Comparison of ENCODE assay signal across 32 cellular contexts in genomic region chr2:199465390-199465789, GRCh38. TPM values are rescaled to one million over a fixed set of nuclear protein-coding genes. Genes with fewer than 3 reads are reported as not detected.
DNase-seq lines count a peak whose midpoint lies in the region; ATAC-seq and TF ChIP-seq lines count a peak whose summit lies in the region.
"Had no signal": no experiment of that assay in that cellular context is flagged by ENCODE, and none has a peak within 500 bp of the region (broad histone marks: within the 10 kb centered on the region; RNA-seq: fewer than 3 reads in every experiment).

No MANE protein-coding gene starts in this region.

- CTCF ChIA-PET in activated CD4-positive, alpha-beta T cell treated with anti-CD3 and anti-CD28 coated beads, Interleukin-2, amount 10 ng/mL, durations not matched to agents 7 days and 5 days (lab: Charles Lee) = interaction anchor here (1.6 to 1.8 kb wide), 2 partner anchors 10 to 12 kb away, joined by 3 to 4 read pairs; no protein-coding TSS in a partner anchor

- H3K4me1 ChIP-seq in GM23338 (ENCODE audit: insufficient read depth) (peaks cover 64% of the 10 kb centered on the region), stomach (peaks cover 30 to 55% (median 46%) of the 10 kb centered on the region in 4 donors)

- POLR2A ChIA-PET in activated CD4-positive, alpha-beta T cell treated with anti-CD3 and anti-CD28 coated beads, Interleukin-2, amount 10 ng/mL, durations not matched to agents 7 days and 5 days (lab: Charles Lee) = no interaction called here

- H3K4me2 ChIP-seq in GM23338 = peak overlapping the region; percentile 96

- intact Hi-C loops in stomach (cut with DNase I; ENCODE audit: low total_unique reads) = no loop called here

- H4K20me1 ChIP-seq in GM23338 (replicated peaks; ENCODE audit: insufficient read depth) = no peaks in the 10 kb centered on the region; the same call in 1 of the 2 replicates

- H3K9me3 ChIP-seq in stomach = peaks cover 0 to 21% (median 5%) of the 10 kb centered on the region in 4 donors
- H3K9me3 ChIP-seq: ascending aorta, tibial nerve had no signal

- no peak for TF ChIP-seq POLR2A in stomach (IDR thresholded peaks at IDR 0.05)

- H3K4me3 Mint-ChIP-seq in activated CD4-positive, alpha-beta T cell treated with anti-CD3 and anti-CD28 coated beads, Interleukin-2, amount 10 ng/mL, durations not matched to agents 7 days and 5 days = peak overlapping the region; percentile 39
- peak overlapping the region; percentile 61; the same call in 2 of the 3 replicates for H3K4me3 Mint-ChIP-seq in GM23338
- H3K4me3 Mint-ChIP-seq in central memory CD8-positive, alpha-beta T cell = peak overlapping the region; percentile 5
- peak overlapping the region; percentile 61 to 74 (median 74) for H3K4me3 Mint-ChIP-seq in nephron

- no peak overlapping the region for H2AFZ ChIP-seq in GM23338
- H2AFZ ChIP-seq: neural progenitor cell had no signal

- peaks cover 80% of the 10 kb centered on the region for H3K27me3 Mint-ChIP-seq in activated CD4-positive, alpha-beta T cell treated with anti-CD3 and anti-CD28 coated beads, Interleukin-2, amount 10 ng/mL, durations not matched to agents 7 days and 5 days
- H3K27me3 Mint-ChIP-seq in GM23338 (ENCODE audit: insufficient read depth, low read depth, poor library complexity) (peaks cover 98% of the 10 kb centered on the region), nephron (ENCODE audit: low read depth) (peaks cover 100% of the 10 kb centered on the region)
- H3K27me3 Mint-ChIP-seq in central memory CD8-positive, alpha-beta T cell = peaks cover 77% of the 10 kb centered on the region

- peaks cover 4% of the 10 kb centered on the region for H3K36me3 Mint-ChIP-seq in activated CD4-positive, alpha-beta T cell treated with anti-CD3 and anti-CD28 coated beads, Interleukin-2, amount 10 ng/mL, durations not matched to agents 7 days and 5 days (ENCODE audit: low read depth)
- H3K36me3 Mint-ChIP-seq in GM23338 (ENCODE audit: low read depth) (no peaks in the 10 kb centered on the region), nephron (ENCODE audit: low read depth) (no peaks in the 10 kb centered on the region)
- H3K36me3 Mint-ChIP-seq in central memory CD8-positive, alpha-beta T cell (ENCODE audit: insufficient read depth) = peaks cover 5% of the 10 kb centered on the region
- H3K36me3 Mint-ChIP-seq: immature natural killer cell, neural progenitor cell had no signal

- H3K4me1 Mint-ChIP-seq in activated CD4-positive, alpha-beta T cell treated with anti-CD3 and anti-CD28 coated beads, Interleukin-2, amount 10 ng/mL, durations not matched to agents 7 days and 5 days = peaks cover 11% of the 10 kb centered on the region
- H3K4me1 Mint-ChIP-seq in GM23338 (peaks cover 55% of the 10 kb centered on the region), nephron (peaks cover 23% of the 10 kb centered on the region)
- H3K4me1 Mint-ChIP-seq in central memory CD8-positive, alpha-beta T cell = peaks cover 5% of the 10 kb centered on the region

- H3K9me3 Mint-ChIP-seq in activated CD4-positive, alpha-beta T cell treated with anti-CD3 and anti-CD28 coated beads, Interleukin-2, amount 10 ng/mL, durations not matched to agents 7 days and 5 days = no peaks in the 10 kb centered on the region
- peaks cover 3% of the 10 kb centered on the region; the same call in 1 of the 3 replicates for H3K9me3 Mint-ChIP-seq in GM23338
- no peaks in the 10 kb centered on the region for H3K9me3 Mint-ChIP-seq in central memory CD8-positive, alpha-beta T cell
- H3K9me3 Mint-ChIP-seq in nephron = no peaks in the 10 kb centered on the region
- H3K9me3 Mint-ChIP-seq: activated naive CD4-positive, alpha-beta T cell treated with anti-CD3 and anti-CD28 coated beads for 36 hours; activated T-cell treated with anti-CD3 and anti-CD28 coated beads, Interleukin-2, amount 50 U/mL, for 72 hours had no signal

- TF ChIP-seq EP300 in stomach (IDR thresholded peaks at IDR 0.05) = no peak

- no peak overlapping the region for H3K27ac Mint-ChIP-seq in activated CD4-positive, alpha-beta T cell treated with anti-CD3 and anti-CD28 coated beads, Interleukin-2, amount 10 ng/mL, durations not matched to agents 7 days and 5 days
- H3K27ac Mint-ChIP-seq in GM23338 (no peak overlapping the region), nephron (no peak overlapping the region)
- H3K27ac Mint-ChIP-seq in central memory CD8-positive, alpha-beta T cell (ENCODE audit: low read depth) = no peak overlapping the region
- H3K27ac Mint-ChIP-seq: activated naive CD4-positive, alpha-beta T cell treated with anti-CD3 and anti-CD28 coated beads for 36 hours; activated T-cell treated with anti-CD3 and anti-CD28 coated beads, Interleukin-2, amount 50 U/mL, for 72 hours; immature natural killer cell; neural progenitor cell had no signal

- no peaks in the 10 kb centered on the region for H3K36me3 ChIP-seq in GM23338 (ENCODE audit: insufficient read depth)
- H3K36me3 ChIP-seq in stomach = no peaks in the 10 kb centered on the region
- H3K36me3 ChIP-seq: ascending aorta, cardiac muscle cell, neural progenitor cell, Peyer's patch, spleen, tibial nerve had no signal

- ATAC-seq in GM23338 = no peak
- no peak for ATAC-seq in central memory CD8-positive, alpha-beta T cell (replicated peaks; ENCODE audit: extremely low read depth, poor library complexity, severe bottlenecking)
- ATAC-seq: activated CD8-positive, alpha-beta memory T cell treated with anti-CD3 and anti-CD28 coated beads, Interleukin-2, amount 10 ng/mL, durations not matched to agents 7 days and 5 days; activated T-cell treated with anti-CD3 and anti-CD28 coated beads, Interleukin-2, amount 50 U/mL, for 72 hours; left cardiac atrium had no signal

- no peaks in the 10 kb centered on the region for H3K79me2 ChIP-seq in GM23338 (replicated peaks; ENCODE audit: insufficient read depth)

- no peak for DNase-seq in activated CD4-positive, alpha-beta T cell treated with anti-CD3 and anti-CD28 coated beads, Interleukin-2, amount 10 ng/mL, durations not matched to agents 7 days and 5 days
- no peak for DNase-seq in activated CD4-positive, alpha-beta T cell treated with anti-CD3 and anti-CD28 coated beads for 48 hours
- DNase-seq in GM23338 (ENCODE audit: low spot score) (no peak), stomach (no peak), putamen (ENCODE audit: low spot score) (no peak), Ammon's horn (ENCODE audit: low spot score) (no peak)
- no peak for DNase-seq in central memory CD8-positive, alpha-beta T cell (ENCODE audit: low spot score in 2 of 2)
- DNase-seq: activated CD8-positive, alpha-beta memory T cell treated with anti-CD3 and anti-CD28 coated beads, Interleukin-2, amount 10 ng/mL, durations not matched to agents 7 days and 5 days; activated naive CD4-positive, alpha-beta T cell treated with anti-CD3 and anti-CD28 coated beads for 36 hours; activated T-cell treated with anti-CD3 and anti-CD28 coated beads, Interleukin-2, amount 50 U/mL, for 72 hours; AML-193; effector memory CD4-positive, alpha-beta T cell; HCEC 1CT; immature natural killer cell; Kasumi-1; left cardiac atrium; MV-4-11; NCI-H1436 treated with DMSO at 0.1 percent for 48 hours; NCI-H2107; NCI-H748 treated with DMSO at 0.1 percent for 48 hours; Peyer's patch; SHP77; spleen; T-helper 9 cell had no signal

- H3K27me3 ChIP-seq in GM23338 (ENCODE audit: insufficient read depth) (peaks cover 100% of the 10 kb centered on the region), stomach (peaks cover 62 to 100% (median 100%) of the 10 kb centered on the region in 3 donors)

- WGBS in stomach, 5 donors = 14 to 21% (median 17%) methylated on average over 5 of the region's 5 CpGs

- H3K9me2 ChIP-seq in GM23338 (ENCODE audit: insufficient read depth) = no peaks in the 10 kb centered on the region

- no peak for TF ChIP-seq CTCF in GM23338 (conservative IDR thresholded peaks at IDR 0.05; ENCODE audit: low read depth in 2 of 2)
- TF ChIP-seq CTCF in nephron (IDR thresholded peaks at IDR 0.05; ENCODE audit: unreplicated experiment in 3 of 3) = no peak
- TF ChIP-seq CTCF in stomach (IDR thresholded peaks at IDR 0.05) = no peak

- H3K4me3 ChIP-seq in GM23338 = peak overlapping the region; percentile 72
- H3K4me3 ChIP-seq in stomach = no peak overlapping the region
- H3K4me3 ChIP-seq: cardiac muscle cell, lung, neural progenitor cell, tibial nerve had no signal

- H3K27ac ChIP-seq in GM23338 (ENCODE audit: low read depth) (no peak overlapping the region), stomach (no peak overlapping the region)
- H3K27ac ChIP-seq: ascending aorta, cardiac muscle cell, coronary artery, neural progenitor cell, Peyer's patch, spleen, tibial nerve, VCaP had no signal

- H3F3A ChIP-seq in GM23338 (replicated peaks; ENCODE audit: low read depth) = peaks cover 11% of the 10 kb centered on the region

TF ChIP-seq in GM23338, 12 proteins besides CTCF, POLR2A, EP300 and RAD21 (continues in another document):
- TF ChIP-seq EZH2 (IDR thresholded peaks at IDR 0.05; ENCODE audit: low read depth, unreplicated experiment) = peak; percentile 48

RNA-seq across cellular contexts. Expression of gene SATB2, which starts 7.7 kb away (rescaled TPM):
- total RNA-seq in activated CD4-positive, alpha-beta T cell treated with anti-CD3 and anti-CD28 coated beads, Interleukin-2, amount 10 ng/mL, durations not matched to agents 7 days and 5 days = under 1 TPM; 0.02 to 0.07 TPM
- total RNA-seq in GM23338 (2014; rRNA removed; shearing (Covaris generic)) = 5.7 and 6.0 TPM in 2 replicates
- polyA plus RNA-seq in GM23338 (2016; fragmentation: Nextera tagmentation; extraction: Ambion mirVana) = 1.6 and 2.0 TPM in 2 replicates
- 100 to 1,000 TPM in 1 of 5 donors, 1 to 10 TPM in 3, under 1 TPM in 1; 0.89 to 184 (median 1.8) TPM for total RNA-seq in stomach
- polyA plus RNA-seq in stomach = 1 to 10 TPM in 2 of 3 donors, under 1 TPM in 1; 0.50 to 1.2 (median 1.1) TPM

Comparison
In these comparisons a context has a peak if more than half of its experiments do, and no peak if none do; other contexts are left out.
1. H3K4me3 Mint-ChIP-seq: peak in every context shown above with its lines; median percentile 74 in nephron; 61 in GM23338; 39 in activated CD4-positive, alpha-beta T cell treated with anti-CD3 and anti-CD28 coated beads, Interleukin-2, amount 10 ng/mL, durations not matched to agents 7 days and 5 days; 5 in central memory CD8-positive, alpha-beta T cell.